In genomic region chr11:131217313-131218297, GRCh38 we compare ENCODE assay signal across 11 cellular contexts.
A peak's percentile ranks its signal among the peaks of the same experiment; 100 is the strongest.
DNase-seq lines count a peak whose midpoint lies in the region; ATAC-seq, FAIRE-seq and TF ChIP-seq lines count a peak whose summit lies in the region.
"Had no signal": no experiment of that assay in that cellular context is flagged by ENCODE, and none has a peak within 500 bp of the region (broad histone marks: within the 10 kb centered on the region; RNA-seq: fewer than 3 reads in every experiment).

No MANE protein-coding gene starts in this region.

- H2AFZ ChIP-seq in OCI-LY1 (ENCODE audit: low read length): no peak overlapping the region

- H3K36me3 ChIP-seq in OCI-LY1 (ENCODE audit: insufficient read depth, low read length) (no peaks in the 10 kb centered on the region), small intestine (ENCODE audit: control insufficient read depth in 2 of 2, insufficient read depth in 2 of 2, low read length in 2 of 2) (no peaks in the 10 kb centered on the region), Peyer's patch (no peaks in the 10 kb centered on the region)
- H3K36me3 ChIP-seq: cardiac muscle cell, ovary had no signal

- FAIRE-seq in A549 (lab: Jason Lieb, UNC): no peak
- no peak for FAIRE-seq in small intestine (lab: Jason Lieb, UNC)
- FAIRE-seq in RCC 7860 (lab: Jason Lieb, UNC): no peak

- no peaks in the 10 kb centered on the region for H4K20me1 ChIP-seq in OCI-LY1 (ENCODE audit: insufficient read depth, low read length)

- H3K4me3 ChIP-seq in A549 (no peak overlapping the region), OCI-LY1 (ENCODE audit: low read depth, low read length, poor library complexity, severe bottlenecking) (no peak overlapping the region), small intestine (ENCODE audit: low read depth in 1 of 2, low read length in 2 of 2) (no peak overlapping the region), Peyer's patch (no peak overlapping the region)
- H3K4me3 ChIP-seq: cardiac muscle cell, ovary had no signal

- peak in 1 of 2 experiments; percentile 25; a peak in 2 of 5 replicates for TF ChIP-seq RAD21 in A549 (conservative IDR thresholded peaks at IDR 0.05 in 1 of 2, IDR thresholded peaks at IDR 0.05 in 1 of 2)

- WGBS in A549 (ENCODE audit: missing lambda C conversion rate): 3% methylated on average over 8 of the region's 8 CpGs
- 49 to 57% (median 53%) methylated on average over 8 of the region's 8 CpGs for WGBS in small intestine, 3 donors

- POLR2A ChIA-PET in A549 (lab: Yijun Ruan, JAX): no interaction called here

- no peaks in the 10 kb centered on the region for H3K9me2 ChIP-seq in OCI-LY1 (ENCODE audit: low read depth, low read length)

- TF ChIP-seq CTCF in A549 (IDR thresholded peaks at IDR 0.05) (0 out of 3 replicates have a peak, but pooled peaks have one; percentile 9), GM12872 (IDR thresholded peaks at IDR 0.05; ENCODE audit: insufficient read depth, low read depth, low read length) (peak; percentile 42), OCI-LY1 (IDR thresholded peaks at IDR 0.05; ENCODE audit: low read length) (peak; percentile 37; the same call in 1 of the 2 replicates), Peyer's patch (IDR thresholded peaks at IDR 0.05) (no peak)

- no peak for TF ChIP-seq POLR2A in A549 (IDR thresholded peaks at IDR 0.05; ENCODE audit: low read length)
- TF ChIP-seq POLR2A in Peyer's patch (IDR thresholded peaks at IDR 0.05): no peak

- no peaks in the 10 kb centered on the region for H3F3A ChIP-seq in OCI-LY1 (ENCODE audit: insufficient read depth, low read length)

- no peak overlapping the region for H3K4me2 ChIP-seq in A549
- H3K4me2 ChIP-seq in OCI-LY1 (ENCODE audit: low read length): no peak overlapping the region

- no peak for TF ChIP-seq EP300 in A549 (IDR thresholded peaks at IDR 0.05)

- H3K27me3 ChIP-seq in OCI-LY1 (ENCODE audit: insufficient read depth, low read length) (no peaks in the 10 kb centered on the region), small intestine (ENCODE audit: control insufficient read depth in 2 of 2, insufficient read depth in 2 of 2, low read length in 2 of 2) (no peaks in the 10 kb centered on the region), Peyer's patch (no peaks in the 10 kb centered on the region)
- H3K27me3 ChIP-seq: cardiac muscle cell, ovary had no signal

- no peaks in the 10 kb centered on the region for H3K79me2 ChIP-seq in OCI-LY1 (ENCODE audit: insufficient read depth, low read length)

- H3K9me3 ChIP-seq in A549 (no peaks in the 10 kb centered on the region), OCI-LY1 (ENCODE audit: low read length) (no peaks in the 10 kb centered on the region), small intestine (ENCODE audit: control insufficient read depth, low read depth) (no peaks in the 10 kb centered on the region), Peyer's patch (no peaks in the 10 kb centered on the region)
- H3K9me3 ChIP-seq: ovary had no signal

- no peak overlapping the region for H3K9ac ChIP-seq in OCI-LY1 (ENCODE audit: low read length)

- H3K27ac ChIP-seq in A549 (no peak overlapping the region), OCI-LY1 (ENCODE audit: low read depth, low read length, poor library complexity, severe bottlenecking) (no peak overlapping the region), small intestine (ENCODE audit: low read depth in 1 of 2, low read length in 1 of 2) (no peak overlapping the region), Peyer's patch (no peak overlapping the region)
- H3K27ac ChIP-seq: cardiac muscle cell, ovary had no signal

- CTCF ChIA-PET in A549 (lab: Yijun Ruan, JAX): interaction anchor here (1.4 to 1.7 kb wide), 2 partner anchors 150 to 153 kb away, joined by 5 to 7 read pairs; no protein-coding TSS in a partner anchor

- ATAC-seq in A549 (peak in 1 of 2 experiments; percentile 35; a peak in 1 of 6 replicates), left ventricle myocardium superior (peak; percentile 56)

- H3K4me1 ChIP-seq in A549 (no peaks in the 10 kb centered on the region), OCI-LY1 (ENCODE audit: insufficient read depth, low read length, severe bottlenecking) (no peaks in the 10 kb centered on the region), small intestine (ENCODE audit: control insufficient read depth in 2 of 2, insufficient read depth in 1 of 2, low read depth in 1 of 2, low read length in 1 of 2) (no peaks in the 10 kb centered on the region), Peyer's patch (no peaks in the 10 kb centered on the region)

- DNase-seq in A549 (ENCODE audit: low read depth in 1 of 2, low spot score in 1 of 2) (peak in 1 of 2 experiments; percentile 1), left ventricle myocardium superior (no peak), small intestine (no peak), RCC 7860 (ENCODE audit: low spot score) (no peak), Peyer's patch (no peak), DMS53 (lab: John Stamatoyannopoulos, UW) (no peak)
- DNase-seq: Kasumi-1, ovary had no signal

- intact Hi-C loops in left ventricle myocardium superior (cut with micrococcal nuclease): no loop called here

TF ChIP-seq in A549, 52 proteins besides CTCF, POLR2A, EP300 and RAD21 (continues in another document):
- TF ChIP-seq ESRRA (IDR thresholded peaks at IDR 0.05; ENCODE audit: borderline replicate concordance, low read length) (no peak), JUNB (IDR thresholded peaks at IDR 0.05) (no peak), ZC3H11A (IDR thresholded peaks at IDR 0.05) (no peak), CEBPB (IDR thresholded peaks at IDR 0.05) (no peak), NR3C1 (IDR thresholded peaks at IDR 0.05) (no peak), HOXB5 (CRISPR knock-in tag; IDR thresholded peaks at IDR 0.05) (no peak), RARB (CRISPR knock-in tag; IDR thresholded peaks at IDR 0.05) (no peak), MYC (IDR thresholded peaks at IDR 0.05; ENCODE audit: borderline replicate concordance, low read length) (no peak), ZNF302 (CRISPR knock-in tag; IDR thresholded peaks at IDR 0.05) (no peak), HES2 (IDR thresholded peaks at IDR 0.05) (no peak), REST (IDR thresholded peaks at IDR 0.05) (no peak), HMGXB4 (CRISPR knock-in tag; IDR thresholded peaks at IDR 0.05; ENCODE audit: borderline replicate concordance) (no peak), RCOR1 (IDR thresholded peaks at IDR 0.05; ENCODE audit: low read depth, low read length) (no peak), NFE2L2 (conservative IDR thresholded peaks at IDR 0.05; ENCODE audit: low read length) (no peak), HDAC2 (IDR thresholded peaks at IDR 0.05) (no peak), PHF8 (IDR thresholded peaks at IDR 0.05; ENCODE audit: borderline replicate concordance, low read depth) (no peak)
- TF ChIP-seq, protein P1, sequence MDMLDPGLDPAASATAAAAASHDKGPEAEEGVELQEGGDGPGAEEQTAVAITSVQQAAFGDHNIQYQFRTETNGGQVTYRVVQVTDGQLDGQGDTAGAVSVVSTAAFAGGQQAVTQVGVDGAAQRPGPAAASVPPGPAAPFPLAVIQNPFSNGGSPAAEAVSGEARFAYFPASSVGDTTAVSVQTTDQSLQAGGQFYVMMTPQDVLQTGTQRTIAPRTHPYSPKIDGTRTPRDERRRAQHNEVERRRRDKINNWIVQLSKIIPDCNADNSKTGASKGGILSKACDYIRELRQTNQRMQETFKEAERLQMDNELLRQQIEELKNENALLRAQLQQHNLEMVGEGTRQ (IDR thresholded peaks at IDR 0.05): no peak

Comparison
In these comparisons a context has a peak if more than half of its experiments do, and no peak if none do; other contexts are left out.
1. CTCF ChIP-seq: peak in A549 (single experiment), GM12872 (single experiment) and OCI-LY1 (single experiment); none in Peyer's patch (0 of 6).